In the genomic region with DNA sequence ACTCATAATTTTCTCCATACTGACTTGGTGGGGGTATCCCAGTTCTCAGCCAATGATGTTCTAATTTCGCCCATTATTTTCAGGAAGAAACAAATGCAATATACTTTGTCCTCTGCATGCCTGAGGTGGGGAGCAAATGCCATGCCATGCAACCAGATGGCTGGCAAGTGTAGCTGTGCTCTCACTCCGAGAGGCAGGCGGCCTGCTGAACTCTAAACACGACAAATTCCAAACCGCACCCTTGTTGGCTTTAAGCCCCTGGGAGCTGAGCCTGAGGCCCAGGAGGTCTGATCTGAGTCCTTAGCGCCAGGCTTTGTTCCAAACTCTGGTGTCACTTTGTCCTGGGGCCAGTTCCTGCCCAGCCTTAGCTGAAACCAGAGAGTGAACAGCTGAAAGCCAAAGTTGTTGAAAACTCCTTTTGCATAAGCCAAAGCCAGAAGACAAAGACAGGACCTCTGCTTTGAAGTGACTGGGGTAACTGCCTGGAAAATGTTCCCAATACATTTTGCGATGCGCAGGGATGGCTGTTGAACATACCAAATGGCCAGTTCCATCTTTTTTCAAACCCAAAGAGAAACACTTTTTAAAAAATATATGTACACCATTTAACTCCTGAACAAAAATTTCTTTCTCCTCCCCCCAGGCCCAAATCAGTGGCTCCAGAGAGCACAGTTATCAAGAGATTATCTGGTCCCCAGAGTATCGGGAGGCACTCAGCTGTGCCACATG, we compare ENCODE assay signal across 10 cellular contexts. TPM values are rescaled to one million over a fixed set of nuclear protein-coding genes. Genes with fewer than 3 reads are reported as not detected.
DNase-seq lines count a peak whose midpoint lies in the region; ATAC-seq and TF ChIP-seq lines count a peak whose summit lies in the region.
"Had no signal": no experiment of that assay in that cellular context is flagged by ENCODE, and none has a peak within 500 bp of the region (broad histone marks: within the 10 kb centered on the region; RNA-seq: fewer than 3 reads in every experiment).

No MANE protein-coding gene starts in this region.

- H3K4me3 Mint-ChIP-seq in nephron: peak overlapping the region in 1 of 3 experiments; percentile 3
- H3K4me3 Mint-ChIP-seq: T-helper 2 cell treated with Interferon-gamma antibody and Interleukin-4, amounts not matched to agents 5 μg/mL and 100 μg/mL, for 36 hours had no signal

- peak; percentile 41 for DNase-seq in BJ (ENCODE audit: low read depth)
- DNase-seq in NCI-H2171 (lab: John Stamatoyannopoulos, UW): peak; percentile 73
- peak; percentile 91 for DNase-seq in fibroblast of gingiva (ENCODE audit: low read depth)
- DNase-seq in NCI-H128 (lab: John Stamatoyannopoulos, UW; ENCODE audit: unreplicated experiment): no peak
- no peak for DNase-seq in NK-92 (lab: John Stamatoyannopoulos, UW; ENCODE audit: unreplicated experiment)
- DNase-seq in RKO (ENCODE audit: low spot score): no peak
- DNase-seq: MM.1S had no signal

- POLR2A ChIA-PET in BJ (lab: Charles Lee): no interaction called here

- CTCF ChIA-PET in BJ (lab: Yijun Ruan, JAX): interaction anchor here (1.4 to 2.4 kb wide), 3 partner anchors 12 to 232 kb away, joined by 3 to 5 read pairs (median 4); no protein-coding TSS in a partner anchor

- peaks cover 88% of the 10 kb centered on the region for H3K4me1 Mint-ChIP-seq in nephron

- no peak for ATAC-seq in HG03354 (IDR thresholded peaks at IDR 0.05; ENCODE audit: poor library complexity, severe bottlenecking, unreplicated experiment)

- H3K27ac Mint-ChIP-seq in nephron: peak overlapping the region; percentile 12 to 80 (median 68)
- H3K27ac Mint-ChIP-seq: T-helper 2 cell treated with Interferon-gamma antibody and Interleukin-4, amounts not matched to agents 5 μg/mL and 100 μg/mL, for 36 hours had no signal

- H3K27me3 ChIP-seq in BJ (ENCODE audit: control insufficient read depth, insufficient read depth, low read length): no peaks in the 10 kb centered on the region

- H3K36me3 ChIP-seq in BJ (ENCODE audit: control insufficient read depth, insufficient read depth, low read length): no peaks in the 10 kb centered on the region

- TF ChIP-seq CTCF in BJ (IDR thresholded peaks at IDR 0.05; ENCODE audit: insufficient read depth, low read depth, low read length): no peak
- TF ChIP-seq CTCF in nephron (IDR thresholded peaks at IDR 0.05; ENCODE audit: unreplicated experiment in 3 of 3): no peak

- H3K9me3 Mint-ChIP-seq in nephron: no peaks in the 10 kb centered on the region
- H3K9me3 Mint-ChIP-seq: T-helper 2 cell treated with Interferon-gamma antibody and Interleukin-4, amounts not matched to agents 5 μg/mL and 100 μg/mL, for 36 hours had no signal

- no peak overlapping the region for H3K4me3 ChIP-seq in BJ (ENCODE audit: low read depth, low read length)

- peaks cover 28% of the 10 kb centered on the region for H3K36me3 Mint-ChIP-seq in nephron (ENCODE audit: low read depth)

- no peaks in the 10 kb centered on the region for H3K27me3 Mint-ChIP-seq in nephron (ENCODE audit: low read depth)

RNA-seq across cellular contexts. Expression of gene TTI1, which starts 46.2 kb away (rescaled TPM):
- 12.0 and 12.7 TPM in 2 replicates for polyA plus RNA-seq in BJ (2011; rRNA removed)
- polyA minus RNA-seq in BJ (2011; rRNA and poly(A)+ RNA removed): 13.1 and 21.2 TPM in 2 replicates

RNA-seq across cellular contexts. Expression of gene RPRD1B, which starts 46.5 kb away (rescaled TPM):
- 19.7 and 21.0 TPM in 2 replicates for polyA plus RNA-seq in BJ (2011; rRNA removed)
- 10.2 and 13.6 TPM in 2 replicates for polyA minus RNA-seq in BJ (2011; rRNA and poly(A)+ RNA removed)

Comparison
In these comparisons a context has a peak if more than half of its experiments do, and no peak if none do; other contexts are left out.
1. DNase-seq: peak in BJ (single experiment), NCI-H2171 (single experiment) and fibroblast of gingiva (single experiment); none in NCI-H128 (single experiment), NK-92 (single experiment) and RKO (single experiment).